29 cellular contexts compared by ENCODE assay signal in genomic region chr16:47519037-47519436, GRCh38. TPM values are rescaled to one million over a fixed set of nuclear protein-coding genes. Genes with fewer than 3 reads are reported as not detected.
DNase-seq lines count a peak whose midpoint lies in the region; ATAC-seq, FAIRE-seq and TF ChIP-seq lines count a peak whose summit lies in the region.
"Had no signal": no experiment of that assay in that cellular context is flagged by ENCODE, and none has a peak within 500 bp of the region (broad histone marks: within the 10 kb centered on the region; RNA-seq: fewer than 3 reads in every experiment).

No MANE protein-coding gene starts in this region.

- H3K27ac ChIP-seq in left ventricle myocardium inferior (replicated peaks), result peak overlapping the region; percentile 62
- no peak overlapping the region for H3K27ac ChIP-seq in fibroblast of lung (ENCODE audit: insufficient read depth, low read length)
- H3K27ac ChIP-seq: KMS-11, SJCRH30, thyroid gland had no signal

- H3K36me3 ChIP-seq in left ventricle myocardium inferior, result peaks cover 48% of the 10 kb centered on the region
- peaks cover 1% of the 10 kb centered on the region for H3K36me3 ChIP-seq in fibroblast of lung (ENCODE audit: control insufficient read depth, insufficient read depth, low read length)

- H3K79me2 ChIP-seq in fibroblast of lung (ENCODE audit: control insufficient read depth, insufficient read depth, low read length), result no peaks in the 10 kb centered on the region

- peaks cover 4% of the 10 kb centered on the region for H3K9me3 ChIP-seq in left ventricle myocardium inferior (replicated peaks)
- no peaks in the 10 kb centered on the region for H3K9me3 ChIP-seq in fibroblast of lung (ENCODE audit: control insufficient read depth, insufficient read depth, low read depth, low read length)
- H3K9me3 ChIP-seq: SJCRH30, thyroid gland had no signal

- H3K9me3 Mint-ChIP-seq in stimulated activated effector memory CD8-positive, alpha-beta T cell treated with anti-CD3 and anti-CD28 coated beads, Interleukin-12 subunit alpha, Interleukin-12 subunit beta, amount 100 ng/mL, for 72 hours, result no peaks in the 10 kb centered on the region
- H3K9me3 Mint-ChIP-seq in activated naive CD4-positive, alpha-beta T cell treated with anti-CD3 and anti-CD28 coated beads for 36 hours, result no peaks in the 10 kb centered on the region
- H3K9me3 Mint-ChIP-seq: activated T-cell treated with anti-CD3 and anti-CD28 coated beads, Interleukin-2, amount 50 U/mL, for 4 hours; dendritic cell treated with granulocyte-macrophage colony-stimulating factor and Interleukin-4, amounts not matched to agents 40 ng/mL and 50 ng/mL, for 4 days; GM23338 had no signal

- intact Hi-C loops in left ventricle myocardium inferior (cut with micrococcal nuclease), result no loop called here
- intact Hi-C loops in left cardiac atrium (cut with DNase I), result no loop called here
- intact Hi-C loops in activated naive CD4-positive, alpha-beta T cell treated with anti-CD3 and anti-CD28 coated beads for 36 hours (cut with micrococcal nuclease), result no loop called here

- H3K36me3 Mint-ChIP-seq in stimulated activated effector memory CD8-positive, alpha-beta T cell treated with anti-CD3 and anti-CD28 coated beads, Interleukin-12 subunit alpha, Interleukin-12 subunit beta, amount 100 ng/mL, for 72 hours, result peaks cover 32% of the 10 kb centered on the region
- peaks cover 23% of the 10 kb centered on the region for H3K36me3 Mint-ChIP-seq in activated naive CD4-positive, alpha-beta T cell treated with anti-CD3 and anti-CD28 coated beads for 36 hours (ENCODE audit: low read depth)

- H4K20me1 ChIP-seq in fibroblast of lung (ENCODE audit: control insufficient read depth, extremely low read depth, insufficient read depth, low read length), result no peaks in the 10 kb centered on the region

- H2AFZ ChIP-seq in fibroblast of lung (ENCODE audit: low read length), result no peak overlapping the region
- H2AFZ ChIP-seq: GM23338 had no signal

- H3K9ac ChIP-seq in fibroblast of lung (ENCODE audit: insufficient read depth, low read length), result no peak overlapping the region
- H3K9ac ChIP-seq: KMS-11 had no signal

- peaks cover 28% of the 10 kb centered on the region for H3K4me1 ChIP-seq in left ventricle myocardium inferior
- peaks cover 2% of the 10 kb centered on the region for H3K4me1 ChIP-seq in fibroblast of lung (ENCODE audit: control insufficient read depth, extremely low read depth, insufficient read depth, low read length)
- H3K4me1 ChIP-seq: SJCRH30, thyroid gland had no signal

- H3K4me1 Mint-ChIP-seq in stimulated activated effector memory CD8-positive, alpha-beta T cell treated with anti-CD3 and anti-CD28 coated beads, Interleukin-12 subunit alpha, Interleukin-12 subunit beta, amount 100 ng/mL, for 72 hours, result peaks cover 15% of the 10 kb centered on the region
- H3K4me1 Mint-ChIP-seq in activated naive CD4-positive, alpha-beta T cell treated with anti-CD3 and anti-CD28 coated beads for 36 hours (ENCODE audit: low read depth), result peaks cover 11% of the 10 kb centered on the region

- H3K27ac Mint-ChIP-seq in stimulated activated effector memory CD8-positive, alpha-beta T cell treated with anti-CD3 and anti-CD28 coated beads, Interleukin-12 subunit alpha, Interleukin-12 subunit beta, amount 100 ng/mL, for 72 hours, result no peak overlapping the region
- H3K27ac Mint-ChIP-seq in activated naive CD4-positive, alpha-beta T cell treated with anti-CD3 and anti-CD28 coated beads for 36 hours, result no peak overlapping the region
- H3K27ac Mint-ChIP-seq: activated naive CD4-positive, alpha-beta T cell treated with anti-CD3 and anti-CD28 coated beads, Interleukin-2, amount 10 ng/mL, durations not matched to agents 7 days and 5 days; dendritic cell treated with granulocyte-macrophage colony-stimulating factor and Interleukin-4, amounts not matched to agents 40 ng/mL and 50 ng/mL, for 4 days; GM23338 had no signal

- ATAC-seq in left cardiac atrium (no peak), HG03460 (IDR thresholded peaks at IDR 0.05; ENCODE audit: unreplicated experiment) (no peak)
- peak; percentile 57 for ATAC-seq in stimulated activated effector memory CD8-positive, alpha-beta T cell treated with anti-CD3 and anti-CD28 coated beads, Interleukin-12 subunit alpha, Interleukin-12 subunit beta, amount 100 ng/mL, for 72 hours
- ATAC-seq: GM23338; stimulated activated naive CD8-positive, alpha-beta T cell treated with anti-CD3 and anti-CD28 coated beads, Interleukin-15, Interleukin-2, amounts not matched to agents 100 U/mL and 50 U/mL, for 24 hours had no signal

- CTCF ChIA-PET in activated naive CD4-positive, alpha-beta T cell treated with anti-CD3 and anti-CD28 coated beads for 36 hours (lab: Charles Lee), result no interaction called here

- no peak for FAIRE-seq in RCC 7860 (lab: Jason Lieb, UNC)
- FAIRE-seq: TTC549 had no signal

- H3K4me2 ChIP-seq in fibroblast of lung (ENCODE audit: extremely low read depth, insufficient read depth, low read length), result no peak overlapping the region
- H3K4me2 ChIP-seq: GM23338, KMS-11 had no signal

- H3K4me3 ChIP-seq in left ventricle myocardium inferior (no peak overlapping the region), fibroblast of lung (replicated peaks in 1 of 4; ENCODE audit: control extremely low read depth in 1 of 4, insufficient read depth in 1 of 4, low read depth in 3 of 4, low read length in 4 of 4) (no peak overlapping the region)
- H3K4me3 ChIP-seq: GM23338, heart left ventricle, SJCRH30, thyroid gland had no signal

- no peaks in the 10 kb centered on the region for H3K27me3 Mint-ChIP-seq in activated naive CD4-positive, alpha-beta T cell treated with anti-CD3 and anti-CD28 coated beads for 36 hours (ENCODE audit: low read depth)
- H3K27me3 Mint-ChIP-seq: activated naive CD4-positive, alpha-beta T cell treated with anti-CD3 and anti-CD28 coated beads, Interleukin-2, amount 10 ng/mL, durations not matched to agents 7 days and 5 days; CD4-positive, CD25-positive, alpha-beta regulatory T cell; dendritic cell treated with granulocyte-macrophage colony-stimulating factor and Interleukin-4, amounts not matched to agents 40 ng/mL and 50 ng/mL, for 4 days had no signal

- H3K4me3 Mint-ChIP-seq in stimulated activated effector memory CD8-positive, alpha-beta T cell treated with anti-CD3 and anti-CD28 coated beads, Interleukin-12 subunit alpha, Interleukin-12 subunit beta, amount 100 ng/mL, for 72 hours, result no peak overlapping the region
- no peak overlapping the region for H3K4me3 Mint-ChIP-seq in activated naive CD4-positive, alpha-beta T cell treated with anti-CD3 and anti-CD28 coated beads for 36 hours
- H3K4me3 Mint-ChIP-seq: activated naive CD4-positive, alpha-beta T cell treated with anti-CD3 and anti-CD28 coated beads, Interleukin-2, amount 10 ng/mL, durations not matched to agents 7 days and 5 days; activated T-cell treated with anti-CD3 and anti-CD28 coated beads, Interleukin-2, amount 50 U/mL, for 4 hours; CD4-positive, CD25-positive, alpha-beta regulatory T cell; dendritic cell treated with granulocyte-macrophage colony-stimulating factor and Interleukin-4, amounts not matched to agents 40 ng/mL and 50 ng/mL, for 4 days; GM23338 had no signal

- DNase-seq in left ventricle myocardium inferior, result no peak
- DNase-seq in left cardiac atrium, result no peak
- peak; percentile 29 for DNase-seq in RCC 7860 (ENCODE audit: low spot score)
- peak; percentile 12 to 13 for DNase-seq in fibroblast of lung (ENCODE audit: low read depth in 2 of 2)
- DNase-seq in stimulated activated effector memory CD8-positive, alpha-beta T cell treated with anti-CD3 and anti-CD28 coated beads, Interleukin-12 subunit alpha, Interleukin-12 subunit beta, amount 100 ng/mL, for 72 hours (ENCODE audit: low spot score in 2 of 2), result no peak
- no peak for DNase-seq in activated naive CD4-positive, alpha-beta T cell treated with anti-CD3 and anti-CD28 coated beads for 36 hours
- DNase-seq in occipital lobe (lab: John Stamatoyannopoulos, UW), result no peak
- DNase-seq: activated CD4-positive, alpha-beta T cell treated with anti-CD3 and anti-CD28 coated beads for 1 hour; activated CD8-positive, alpha-beta memory T cell treated with anti-CD3 and anti-CD28 coated beads for 24 hours; activated naive CD4-positive, alpha-beta T cell treated with anti-CD3 and anti-CD28 coated beads, Interleukin-2, amount 10 ng/mL, durations not matched to agents 7 days and 5 days; activated T-cell treated with anti-CD3 and anti-CD28 coated beads, Interleukin-2, amount 50 U/mL, for 4 hours; amygdala; CD4-positive, CD25-positive, alpha-beta regulatory T cell; central memory CD4-positive, alpha-beta T cell; DMS 273 treated with DMSO at 0.1 percent for 48 hours; heart left ventricle; MV-4-11; NCI-H2171; NCI-H524 treated with DMSO at 0.1 percent for 48 hours; NK-92 treated with Interleukin-12 subunit alpha and Interleukin-12 subunit beta, amount 100 ng/mL, for 24 hours; SJCRH30; stimulated activated CD4-positive, alpha-beta T cell treated with anti-CD3 and anti-CD28 coated beads, Interleukin-4, amount 100 ng/mL, for 24 hours; stimulated activated naive CD8-positive, alpha-beta T cell treated with anti-CD3 and anti-CD28 coated beads, Interleukin-15, Interleukin-2, amounts not matched to agents 100 U/mL and 50 U/mL, for 24 hours; thyroid gland had no signal

- TF ChIP-seq CTCF in left ventricle myocardium inferior (IDR thresholded peaks at IDR 0.05; ENCODE audit: borderline replicate concordance) (no peak), fibroblast of lung (conservative IDR thresholded peaks at IDR 0.05 in 1 of 2, IDR thresholded peaks at IDR 0.05 in 1 of 2; ENCODE audit: low read depth in 1 of 2, low read length in 2 of 2) (no peak)

- H3K27me3 ChIP-seq in left ventricle myocardium inferior (ENCODE audit: low read depth) (no peaks in the 10 kb centered on the region), fibroblast of lung (ENCODE audit: control insufficient read depth, insufficient read depth, low read length) (no peaks in the 10 kb centered on the region)
- H3K27me3 ChIP-seq: heart left ventricle, SJCRH30, thyroid gland had no signal

RNA-seq across cellular contexts. Expression of gene PHKB, which starts 57.9 kb away (rescaled TPM):
- 63.2 TPM for total RNA-seq in left ventricle myocardium inferior
- total RNA-seq in left cardiac atrium, result 10 to 100 TPM; 47.7 to 53.5 TPM
- total RNA-seq in fibroblast of lung, result 61.1 and 103 TPM in 2 replicates
- 60.6 and 79.0 TPM in 2 replicates for polyA plus RNA-seq in fibroblast of lung
- polyA plus RNA-seq in fibroblast of lung (2012), result 41.1 and 55.5 TPM in 2 replicates
- polyA minus RNA-seq in fibroblast of lung (ENCODE audit: low replicate concordance), result 43.6 and 117 TPM in 2 replicates
- 10 to 100 TPM; 22.5 to 25.3 TPM for total RNA-seq in activated naive CD4-positive, alpha-beta T cell treated with anti-CD3 and anti-CD28 coated beads for 36 hours
- total RNA-seq in occipital lobe, result 195 TPM

RNA-seq across cellular contexts. Expression of gene ITFG1, which starts 58.2 kb away (rescaled TPM):
- total RNA-seq in left ventricle myocardium inferior, result 71.3 TPM
- total RNA-seq in left cardiac atrium, result 10 to 100 TPM; 50.2 to 53.2 TPM
- 52.4 and 96.1 TPM in 2 replicates for total RNA-seq in fibroblast of lung
- 87.5 and 111 TPM in 2 replicates for polyA plus RNA-seq in fibroblast of lung
- 45.9 and 52.4 TPM in 2 replicates for polyA plus RNA-seq in fibroblast of lung (2012)
- polyA minus RNA-seq in fibroblast of lung (ENCODE audit: low replicate concordance), result 8.6 and 9.6 TPM in 2 replicates
- total RNA-seq in activated naive CD4-positive, alpha-beta T cell treated with anti-CD3 and anti-CD28 coated beads for 36 hours, result 10 to 100 TPM; 17.6 to 18.3 TPM
- 187 TPM for total RNA-seq in occipital lobe

Comparison
In these comparisons a context has a peak if more than half of its experiments do, and no peak if none do; other contexts are left out.
1. DNase-seq: peak in RCC 7860 (single experiment) and fibroblast of lung (2 of 2); none in left ventricle myocardium inferior (single experiment), left cardiac atrium (single experiment), stimulated activated effector memory CD8-positive, alpha-beta T cell treated with anti-CD3 and anti-CD28 coated beads, Interleukin-12 subunit alpha, Interleukin-12 subunit beta, amount 100 ng/mL, for 72 hours (0 of 2), activated naive CD4-positive, alpha-beta T cell treated with anti-CD3 and anti-CD28 coated beads for 36 hours (single experiment) and occipital lobe (single experiment).